In the genomic region with DNA sequence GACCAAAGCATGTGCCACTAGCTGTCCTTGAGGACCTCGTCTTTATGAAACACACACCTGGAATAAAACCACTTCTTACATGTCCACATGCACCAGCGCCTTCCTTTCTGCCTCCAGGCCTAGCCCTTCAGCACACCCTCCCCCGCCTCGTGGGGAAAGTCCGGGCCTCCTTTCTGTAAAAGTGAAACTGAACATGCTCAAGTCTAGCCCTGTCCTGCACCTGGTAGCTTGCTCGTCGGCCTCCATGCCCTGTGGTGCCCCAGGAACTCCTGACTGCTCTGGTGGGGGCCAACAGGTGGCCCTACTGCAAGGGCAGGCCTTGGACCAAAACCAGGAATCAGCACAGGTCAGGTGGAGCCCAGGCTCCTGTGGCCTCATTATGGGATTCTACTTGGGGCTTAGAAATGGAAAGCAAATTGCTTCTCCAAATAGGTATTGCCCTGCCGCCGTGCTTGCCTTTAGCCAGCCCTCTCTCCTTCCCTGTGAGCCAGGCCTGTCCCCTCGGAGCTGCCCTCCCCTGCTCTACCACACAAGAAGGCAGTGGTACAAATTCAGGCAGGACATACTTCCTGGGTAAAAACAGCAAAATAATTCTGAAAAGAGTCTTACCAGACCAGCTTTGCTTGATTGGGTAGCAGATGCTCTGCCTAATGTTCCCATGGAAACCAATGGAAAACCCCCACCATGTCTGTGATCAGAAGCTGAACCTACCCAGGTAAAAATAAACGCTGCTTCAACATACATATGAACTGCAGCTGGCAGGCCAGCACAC, we compare ENCODE assay signal across 8 cellular contexts. TPM values are rescaled to one million over a fixed set of nuclear protein-coding genes. Genes with fewer than 3 reads are reported as not detected.
DNase-seq lines count a peak whose midpoint lies in the region; ATAC-seq lines count a peak whose summit lies in the region.

No MANE protein-coding gene starts in this region.

- peaks cover 3 to 8% (median 5%) of the 10 kb centered on the region in 3 donors for H3K27me3 Mint-ChIP-seq in immature natural killer cell (ENCODE audit: low read depth in 3 of 3)

- no peaks in the 10 kb centered on the region for H3K9me3 Mint-ChIP-seq in immature natural killer cell

- DNase-seq in activated gamma-delta T cell treated with Interleukin-2 at 50 U/mL for 16 hours (peak; percentile 10), activated gamma-delta T cell (lab: John Stamatoyannopoulos, UW) (no peak), immature natural killer cell (peak; percentile 13 to 29 (median 19)), GF-D8 (lab: John Stamatoyannopoulos, UW) (no peak), NCI-H2081 treated with DMSO at 0.1 percent for 48 hours (lab: John Stamatoyannopoulos, UW) (no peak)
- DNase-seq in activated CD4-positive, alpha-beta T cell treated with anti-CD3 and anti-CD28 coated beads, Interleukin-2, amount 50 U/mL, for 48 hours, result peak; percentile 73 to 79
- DNase-seq in stimulated activated CD8-positive, alpha-beta memory T cell treated with anti-CD3 and anti-CD28 coated beads, Interleukin-7, amount 100 ng/mL, for 4 hours (ENCODE audit: low read depth in 2 of 2), result peak; percentile 24 to 32

- peak overlapping the region in 5 of 6 donors; percentile 17 to 83 (median 76) for H3K27ac Mint-ChIP-seq in immature natural killer cell

- peaks cover 8 to 10% of the 10 kb centered on the region in 2 donors for H3K4me1 Mint-ChIP-seq in immature natural killer cell

- ATAC-seq in HG03196 (IDR thresholded peaks at IDR 0.05; ENCODE audit: unreplicated experiment), result peak; percentile 84

- H3K36me3 Mint-ChIP-seq in immature natural killer cell, result no peaks in the 10 kb centered on the region

- peak overlapping the region in 4 of 5 donors; percentile 34 to 51 (median 40) for H3K4me3 Mint-ChIP-seq in immature natural killer cell

RNA-seq across cellular contexts. Expression of gene ERH, which starts 43.5 kb away (rescaled TPM):
- polyA plus RNA-seq in immature natural killer cell, result 10 to 100 TPM; 39.4 to 78.0 (median 66.7) TPM

RNA-seq across cellular contexts. Expression of gene SLC39A9, which starts 43.9 kb away (rescaled TPM):
- polyA plus RNA-seq in immature natural killer cell, result 10 to 100 TPM; 14.2 to 23.9 (median 19.6) TPM

Comparison
In these comparisons a context has a peak if more than half of its experiments do, and no peak if none do; other contexts are left out.
1. DNase-seq: peak in activated gamma-delta T cell treated with Interleukin-2 at 50 U/mL for 16 hours (single experiment), activated CD4-positive, alpha-beta T cell treated with anti-CD3 and anti-CD28 coated beads, Interleukin-2, amount 50 U/mL, for 48 hours (2 of 2), immature natural killer cell (3 of 3) and stimulated activated CD8-positive, alpha-beta memory T cell treated with anti-CD3 and anti-CD28 coated beads, Interleukin-7, amount 100 ng/mL, for 4 hours (2 of 2); none in activated gamma-delta T cell (single experiment), GF-D8 (single experiment) and NCI-H2081 treated with DMSO at 0.1 percent for 48 hours (single experiment).